14 cellular contexts compared by ENCODE assay signal in the genomic region with DNA sequence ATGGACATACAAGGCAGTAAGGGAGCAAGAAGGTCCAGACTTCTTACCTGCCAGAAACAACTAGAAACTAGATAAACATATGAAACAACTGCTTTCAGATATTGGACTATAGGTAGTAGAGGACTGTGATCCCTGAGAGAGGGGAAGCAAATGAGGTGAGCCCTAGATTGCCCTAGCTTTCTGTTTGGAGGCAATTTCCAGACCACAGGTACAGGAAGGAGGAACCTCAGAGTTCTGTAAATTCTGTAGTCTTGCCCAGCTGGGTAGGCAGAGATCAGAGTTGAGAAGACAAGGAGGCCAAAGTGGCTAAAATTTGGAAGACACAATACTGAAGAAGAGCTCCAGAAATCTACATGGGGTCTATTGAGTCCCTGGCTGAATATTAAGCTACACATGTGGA. TPM values are rescaled to one million over a fixed set of nuclear protein-coding genes. Genes with fewer than 3 reads are reported as not detected.
DNase-seq lines count a peak whose midpoint lies in the region; ATAC-seq and TF ChIP-seq lines count a peak whose summit lies in the region.
"Had no signal": no experiment of that assay in that cellular context is flagged by ENCODE, and none has a peak within 500 bp of the region (broad histone marks: within the 10 kb centered on the region; RNA-seq: fewer than 3 reads in every experiment).

No MANE protein-coding gene starts in this region.

- no peak overlapping the region for H3K9ac ChIP-seq in colonic mucosa (ENCODE audit: low read depth in 2 of 2, low read length in 2 of 2)
- H3K9ac ChIP-seq: neural progenitor cell had no signal

- POLR2A ChIA-PET in OCI-LY7 (lab: Charles Lee), result interaction anchor here (0.5 to 5.3 kb wide), 3 partner anchors 16 to 545 kb away, joined by 3 to 45 read pairs (median 4); no protein-coding TSS in a partner anchor

- no peaks in the 10 kb centered on the region for H3K27me3 ChIP-seq in osteoblast (ENCODE audit: insufficient read depth, low read length)
- no peaks in the 10 kb centered on the region for H3K27me3 ChIP-seq in vagina
- no peaks in the 10 kb centered on the region for H3K27me3 ChIP-seq in colonic mucosa
- H3K27me3 ChIP-seq: neural progenitor cell had no signal

- H3K4me1 ChIP-seq in OCI-LY7 (ENCODE audit: insufficient read depth, low read length, poor library complexity, severe bottlenecking) (peaks cover 60% of the 10 kb centered on the region), osteoblast (ENCODE audit: insufficient read depth, low read length) (peaks cover 12% of the 10 kb centered on the region), vagina (peaks cover 10% of the 10 kb centered on the region), colonic mucosa (peaks cover under 1% of the 10 kb centered on the region)
- H3K4me1 ChIP-seq: neural progenitor cell had no signal

- H3K79me2 ChIP-seq in OCI-LY7 (ENCODE audit: insufficient read depth, low read depth, low read length) (peaks cover 91% of the 10 kb centered on the region), osteoblast (ENCODE audit: insufficient read depth, low read length) (peaks cover 99% of the 10 kb centered on the region)

- H4K20me1 ChIP-seq in OCI-LY7 (ENCODE audit: insufficient read depth, low read length), result no peaks in the 10 kb centered on the region
- H4K20me1 ChIP-seq in osteoblast (ENCODE audit: insufficient read depth, low read length), result no peaks in the 10 kb centered on the region

- peak overlapping the region; percentile 79 for H3K27ac Mint-ChIP-seq in activated T-cell treated with anti-CD3 and anti-CD28 coated beads, Interleukin-2, amount 50 U/mL, for 72 hours
- H3K27ac Mint-ChIP-seq: neural progenitor cell had no signal

- ATAC-seq in activated T-cell treated with anti-CD3 and anti-CD28 coated beads, Interleukin-2, amount 50 U/mL, for 72 hours (replicated peaks in 1 of 2), result no peak
- peak; percentile 39 for ATAC-seq in HG02678 (IDR thresholded peaks at IDR 0.05; ENCODE audit: unreplicated experiment)
- ATAC-seq: left lobe of liver, PC-3 had no signal

- H3K9me2 ChIP-seq in OCI-LY7 (ENCODE audit: insufficient read depth, low read length), result no peaks in the 10 kb centered on the region

- H3K4me2 ChIP-seq in OCI-LY7 (ENCODE audit: low read length), result peak overlapping the region; percentile 56
- no peak overlapping the region for H3K4me2 ChIP-seq in osteoblast (ENCODE audit: insufficient read depth, low read length)
- H3K4me2 ChIP-seq: neural progenitor cell had no signal

- H3K27ac ChIP-seq in OCI-LY7 (ENCODE audit: low read depth, low read length, poor library complexity, severe bottlenecking) (peak overlapping the region; percentile 100), osteoblast (ENCODE audit: low read depth, low read length) (peak overlapping the region; percentile 5), vagina (no peak overlapping the region), colonic mucosa (no peak overlapping the region)
- H3K27ac ChIP-seq: neural progenitor cell had no signal

- peaks cover 25 to 49% of the 10 kb centered on the region in 2 donors for H3K36me3 Mint-ChIP-seq in activated T-cell treated with anti-CD3 and anti-CD28 coated beads, Interleukin-2, amount 50 U/mL, for 72 hours (ENCODE audit: insufficient read depth in 2 of 2)

- no peak for DNase-seq in activated T-cell treated with anti-CD3 and anti-CD28 coated beads, Interleukin-2, amount 50 U/mL, for 72 hours
- no peak for DNase-seq in activated T-cell treated with anti-CD3 and anti-CD28 coated beads for 4 hours
- no peak for DNase-seq in OCI-LY7 (ENCODE audit: low spot score)
- no peak for DNase-seq in osteoblast (ENCODE audit: insufficient read length, low spot score, missing footprints)
- no peak for DNase-seq in vagina (ENCODE audit: extremely low spot score in 2 of 2)
- DNase-seq in colonic mucosa, result no peak
- no peak for DNase-seq in midbrain (lab: John Stamatoyannopoulos, UW)
- DNase-seq: NCI-H187 treated with DMSO at 0.1 percent for 48 hours; PC-3; stimulated activated CD4-positive, alpha-beta T cell treated with anti-CD3 and anti-CD28 coated beads, Interleukin-15, amount 100 ng/mL, for 24 hours; T-helper 9 cell had no signal

- peaks cover 51% of the 10 kb centered on the region for H3K9me3 ChIP-seq in OCI-LY7 (ENCODE audit: low read length)
- no peaks in the 10 kb centered on the region for H3K9me3 ChIP-seq in osteoblast (ENCODE audit: low read depth, low read length)
- no peaks in the 10 kb centered on the region for H3K9me3 ChIP-seq in vagina
- no peaks in the 10 kb centered on the region for H3K9me3 ChIP-seq in colonic mucosa

- no peaks in the 10 kb centered on the region for H3K27me3 Mint-ChIP-seq in activated T-cell treated with anti-CD3 and anti-CD28 coated beads, Interleukin-2, amount 50 U/mL, for 72 hours (ENCODE audit: low read depth)

- H3K4me1 Mint-ChIP-seq in activated T-cell treated with anti-CD3 and anti-CD28 coated beads, Interleukin-2, amount 50 U/mL, for 72 hours (ENCODE audit: low read depth), result peaks cover 98% of the 10 kb centered on the region

- CTCF ChIA-PET in OCI-LY7 (lab: Charles Lee; ENCODE audit: unreplicated experiment), result no interaction called here

- TF ChIP-seq CTCF in OCI-LY7 (conservative IDR thresholded peaks at IDR 0.05; ENCODE audit: low read length) (no peak), osteoblast (IDR thresholded peaks at IDR 0.05; ENCODE audit: extremely low read depth, low read depth, low read length) (no peak), vagina (IDR thresholded peaks at IDR 0.05) (no peak), colonic mucosa (IDR thresholded peaks at IDR 0.05) (no peak)

- H2AFZ ChIP-seq in OCI-LY7 (ENCODE audit: low read length) (no peak overlapping the region), osteoblast (ENCODE audit: low read length) (no peak overlapping the region)
- H2AFZ ChIP-seq: neural progenitor cell had no signal

- no TSS peak for BruUV-seq in OCI-LY7 (replicated peaks; lab: Mats Ljungman, UMichigan)

- TF ChIP-seq POLR2A in vagina (IDR thresholded peaks at IDR 0.05), result no peak

- H3K4me3 Mint-ChIP-seq in activated T-cell treated with anti-CD3 and anti-CD28 coated beads, Interleukin-2, amount 50 U/mL, for 72 hours, result peak overlapping the region; percentile 37 to 63
- H3K4me3 Mint-ChIP-seq: neural progenitor cell had no signal

- peaks cover 2 to 16% of the 10 kb centered on the region in 2 donors for H3K9me3 Mint-ChIP-seq in activated T-cell treated with anti-CD3 and anti-CD28 coated beads, Interleukin-2, amount 50 U/mL, for 72 hours

- H3K36me3 ChIP-seq in OCI-LY7 (ENCODE audit: insufficient read depth, low read length), result peaks cover 61% of the 10 kb centered on the region
- H3K36me3 ChIP-seq in osteoblast (ENCODE audit: insufficient read depth, low read length), result no peaks in the 10 kb centered on the region
- peaks cover 0 to 4% of the 10 kb centered on the region in 2 donors for H3K36me3 ChIP-seq in vagina
- no peaks in the 10 kb centered on the region for H3K36me3 ChIP-seq in colonic mucosa
- H3K36me3 ChIP-seq: neural progenitor cell had no signal

- intact Hi-C loops in OCI-LY7 (cut with micrococcal nuclease; ENCODE audit: unreplicated experiment) (loop anchor here (10.0 kb wide), 1 partner anchor 1249 kb away; no protein-coding TSS in a partner anchor), vagina (cut with DNase I) (no loop called here), colonic mucosa (cut with DNase I) (no loop called here)

- H3K4me3 ChIP-seq in OCI-LY7 (ENCODE audit: low read depth, low read length, poor library complexity, severe bottlenecking), result peak overlapping the region; percentile 22
- H3K4me3 ChIP-seq in osteoblast (ENCODE audit: insufficient read depth, low read length), result no peak overlapping the region
- no peak overlapping the region for H3K4me3 ChIP-seq in vagina
- no peak overlapping the region for H3K4me3 ChIP-seq in colonic mucosa
- H3K4me3 ChIP-seq: neural progenitor cell had no signal

RNA-seq across cellular contexts. Expression of gene CDK6, which starts 21.0 kb away (rescaled TPM):
- 100 to 1,000 TPM; 213 to 256 TPM for total RNA-seq in activated T-cell treated with anti-CD3 and anti-CD28 coated beads, Interleukin-2, amount 50 U/mL, for 72 hours
- 43.6 and 44.1 TPM in 2 replicates for total RNA-seq in OCI-LY7 (2014; rRNA removed; shearing (Covaris generic))
- 35.5 and 45.4 TPM in 2 replicates for total RNA-seq in OCI-LY7 (2022)
- 40.4 and 45.6 TPM in 2 replicates for total RNA-seq in osteoblast
- total RNA-seq in vagina, result 20.6 TPM
- total RNA-seq in colonic mucosa, result 10 to 100 TPM; 37.1 to 55.4 TPM

Comparison
In these comparisons a context has a peak if more than half of its experiments do, and no peak if none do; other contexts are left out.
1. H3K27ac ChIP-seq: peak in OCI-LY7 (single experiment) and osteoblast (single experiment); none in vagina (single experiment) and colonic mucosa (single experiment).